Comparison of ENCODE assay signal across 22 cellular contexts in the genomic region with DNA sequence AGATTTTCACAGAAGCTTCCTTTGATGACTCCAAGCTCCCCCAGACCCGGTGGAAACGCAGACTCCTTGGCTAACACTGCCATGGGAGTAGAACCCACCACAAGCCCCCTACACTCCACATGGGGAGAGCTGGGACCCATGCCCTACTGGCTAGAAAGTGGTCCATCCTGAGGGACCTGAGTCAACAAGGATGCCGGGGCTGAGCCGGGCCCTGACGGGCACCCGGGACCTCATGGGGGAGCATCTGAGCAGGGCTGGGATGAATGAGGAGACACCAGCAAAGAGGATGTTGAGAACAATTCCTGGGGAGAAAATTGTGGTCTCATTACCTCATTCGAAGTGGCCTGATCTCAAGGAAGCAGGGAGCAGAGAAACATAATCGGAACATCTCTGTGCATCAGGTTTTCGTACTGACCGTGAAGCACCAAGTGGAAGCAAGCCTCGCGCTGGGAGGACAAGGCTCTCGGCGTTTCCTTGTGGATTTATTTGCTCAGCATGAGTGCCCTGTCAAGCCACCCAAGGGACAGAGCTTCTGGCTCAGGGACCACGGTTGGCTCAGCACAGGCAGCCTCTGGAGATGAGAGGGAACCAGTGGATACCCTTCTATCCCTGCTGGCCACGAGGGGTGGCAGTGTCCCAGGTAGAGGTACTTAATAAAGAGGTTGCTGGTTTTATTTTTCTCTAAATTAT.
"Had no signal": no experiment of that assay in that cellular context is flagged by ENCODE, and none has a peak within 500 bp of the region (broad histone marks: within the 10 kb centered on the region; RNA-seq: fewer than 3 reads in every experiment).

No MANE protein-coding gene starts in this region.

- H3K27me3 ChIP-seq: ascending aorta, brain microvascular endothelial cell, thyroid gland had no signal

- H3K9me3 Mint-ChIP-seq: activated CD4-positive, alpha-beta T cell treated with anti-CD3 and anti-CD28 coated beads, Interleukin-2, amount 10 ng/mL, durations not matched to agents 7 days and 5 days; activated CD8-positive, alpha-beta T cell treated with anti-CD3 and anti-CD28 coated beads for 36 hours; activated naive CD4-positive, alpha-beta T cell treated with anti-CD3 and anti-CD28 coated beads, Interleukin-2, amount 50 U/mL, for 72 hours; activated T-helper 17 cell treated with anti-CD3 and anti-CD28 coated beads, Interleukin-2, amount 50 U/mL, for 72 hours; natural killer cell; T-cell had no signal

- ATAC-seq: activated CD8-positive, alpha-beta memory T cell treated with anti-CD3 and anti-CD28 coated beads, Interleukin-2, amount 10 ng/mL, durations not matched to agents 7 days and 5 days; activated CD8-positive, alpha-beta T cell treated with anti-CD3 and anti-CD28 coated beads for 36 hours; activated naive CD4-positive, alpha-beta T cell treated with anti-CD3 and anti-CD28 coated beads, Interleukin-2, amount 50 U/mL, for 72 hours; activated T-helper 17 cell treated with anti-CD3 and anti-CD28 coated beads, Interleukin-2, amount 50 U/mL, for 72 hours; natural killer cell; T-cell had no signal

- H3K4me1 ChIP-seq: ascending aorta, parathyroid adenoma had no signal

- H3K4me3 ChIP-seq: ascending aorta, thyroid gland had no signal

- H3K9me3 ChIP-seq: ascending aorta, thyroid gland had no signal

- H3K27ac ChIP-seq: ascending aorta, brain microvascular endothelial cell, parathyroid adenoma, thyroid gland, WERI-Rb-1 had no signal

- H3K27me3 Mint-ChIP-seq: activated CD4-positive, alpha-beta T cell treated with anti-CD3 and anti-CD28 coated beads, Interleukin-2, amount 10 ng/mL, durations not matched to agents 7 days and 5 days; activated CD8-positive, alpha-beta memory T cell treated with anti-CD3 and anti-CD28 coated beads, Interleukin-2, amount 10 ng/mL, durations not matched to agents 7 days and 5 days; activated CD8-positive, alpha-beta T cell treated with anti-CD3 and anti-CD28 coated beads for 36 hours; activated T-helper 17 cell treated with anti-CD3 and anti-CD28 coated beads, Interleukin-2, amount 50 U/mL, for 72 hours had no signal

- DNase-seq: activated CD4-positive, alpha-beta T cell treated with anti-CD3 and anti-CD28 coated beads, Interleukin-2, amount 10 ng/mL, durations not matched to agents 7 days and 5 days; activated CD4-positive, CD25-positive, alpha-beta regulatory T cell treated with anti-CD3 and anti-CD28 coated beads, Interleukin-2, amount 50 U/mL, for 72 hours; activated CD8-positive, alpha-beta memory T cell treated with anti-CD3 and anti-CD28 coated beads, Interleukin-2, amount 10 ng/mL, durations not matched to agents 7 days and 5 days; activated CD8-positive, alpha-beta T cell treated with anti-CD3 and anti-CD28 coated beads for 36 hours; activated T-cell treated with anti-CD3 and anti-CD28 coated beads, Interleukin-2, amount 50 U/mL, for 1 hour; brain microvascular endothelial cell; central memory CD4-positive, alpha-beta T cell; effector memory CD4-positive, alpha-beta T cell; foreskin melanocyte; glutamatergic neuron; hippocampal formation; midbrain; natural killer cell; stimulated activated CD4-positive, alpha-beta T cell treated with anti-CD3 and anti-CD28 coated beads, Interleukin-4, amount 100 ng/mL, for 24 hours; stimulated activated naive CD4-positive, alpha-beta T cell treated with Interleukin-2 at 50 U/mL for 16 hours; T-cell; WERI-Rb-1 had no signal

- H3K4me3 Mint-ChIP-seq: activated CD4-positive, alpha-beta T cell treated with anti-CD3 and anti-CD28 coated beads, Interleukin-2, amount 10 ng/mL, durations not matched to agents 7 days and 5 days; activated CD8-positive, alpha-beta memory T cell treated with anti-CD3 and anti-CD28 coated beads, Interleukin-2, amount 10 ng/mL, durations not matched to agents 7 days and 5 days; activated CD8-positive, alpha-beta T cell treated with anti-CD3 and anti-CD28 coated beads for 36 hours; activated T-helper 17 cell treated with anti-CD3 and anti-CD28 coated beads, Interleukin-2, amount 50 U/mL, for 72 hours; natural killer cell; T-cell had no signal

- H3K36me3 Mint-ChIP-seq: activated CD8-positive, alpha-beta memory T cell treated with anti-CD3 and anti-CD28 coated beads, Interleukin-2, amount 10 ng/mL, durations not matched to agents 7 days and 5 days; activated naive CD4-positive, alpha-beta T cell treated with anti-CD3 and anti-CD28 coated beads, Interleukin-2, amount 50 U/mL, for 72 hours; natural killer cell; T-cell had no signal

- H3K27ac Mint-ChIP-seq: activated CD4-positive, alpha-beta T cell treated with anti-CD3 and anti-CD28 coated beads, Interleukin-2, amount 10 ng/mL, durations not matched to agents 7 days and 5 days; activated CD8-positive, alpha-beta memory T cell treated with anti-CD3 and anti-CD28 coated beads, Interleukin-2, amount 10 ng/mL, durations not matched to agents 7 days and 5 days; activated CD8-positive, alpha-beta T cell treated with anti-CD3 and anti-CD28 coated beads for 36 hours; activated naive CD4-positive, alpha-beta T cell treated with anti-CD3 and anti-CD28 coated beads, Interleukin-2, amount 50 U/mL, for 72 hours; activated T-helper 17 cell treated with anti-CD3 and anti-CD28 coated beads, Interleukin-2, amount 50 U/mL, for 72 hours; natural killer cell; T-cell had no signal

- H3K4me1 Mint-ChIP-seq: activated CD4-positive, alpha-beta T cell treated with anti-CD3 and anti-CD28 coated beads, Interleukin-2, amount 10 ng/mL, durations not matched to agents 7 days and 5 days; activated CD8-positive, alpha-beta memory T cell treated with anti-CD3 and anti-CD28 coated beads, Interleukin-2, amount 10 ng/mL, durations not matched to agents 7 days and 5 days; activated T-helper 17 cell treated with anti-CD3 and anti-CD28 coated beads, Interleukin-2, amount 50 U/mL, for 72 hours; natural killer cell; T-cell had no signal

- H3K36me3 ChIP-seq: ascending aorta, brain microvascular endothelial cell, thyroid gland, WERI-Rb-1 had no signal

- H3K9ac ChIP-seq: parathyroid adenoma had no signal

- H2AFZ ChIP-seq: parathyroid adenoma had no signal

- H3K79me2 ChIP-seq: parathyroid adenoma had no signal
